ENCODE assay signal across 1 cellular context in genomic region chr1:41927118-41927517, GRCh38.
TF ChIP-seq lines count a peak whose summit lies in the region.

No MANE protein-coding gene starts in this region.

TF ChIP-seq in liver, 16 proteins besides CTCF, POLR2A, EP300 and RAD21 (continued from another document):
- no peak for TF ChIP-seq SP1 (IDR thresholded peaks at IDR 0.05)
- TF ChIP-seq JUND (IDR thresholded peaks at IDR 0.05), result no peak
- no peak for TF ChIP-seq ATF3 (IDR thresholded peaks at IDR 0.05)
- TF ChIP-seq NR2F2 (IDR thresholded peaks at IDR 0.05), result no peak
- peak; percentile 23 for TF ChIP-seq MAX (IDR thresholded peaks at IDR 0.05)
- peak; percentile 50 to 67 for TF ChIP-seq HNF4A (conservative IDR thresholded peaks at IDR 0.05)
- peak; percentile 51 for TF ChIP-seq FOXA1 (IDR thresholded peaks at IDR 0.05)
- peak; percentile 39 to 69 for TF ChIP-seq RXRA (IDR thresholded peaks at IDR 0.05)
- peak; percentile 17 for TF ChIP-seq ZBTB33 (IDR thresholded peaks at IDR 0.05)
- no peak for TF ChIP-seq EGR1 (IDR thresholded peaks at IDR 0.05; ENCODE audit: low read depth in 2 of 2)
- TF ChIP-seq HNF4G (IDR thresholded peaks at IDR 0.05), result no peak
